In the genomic region with DNA sequence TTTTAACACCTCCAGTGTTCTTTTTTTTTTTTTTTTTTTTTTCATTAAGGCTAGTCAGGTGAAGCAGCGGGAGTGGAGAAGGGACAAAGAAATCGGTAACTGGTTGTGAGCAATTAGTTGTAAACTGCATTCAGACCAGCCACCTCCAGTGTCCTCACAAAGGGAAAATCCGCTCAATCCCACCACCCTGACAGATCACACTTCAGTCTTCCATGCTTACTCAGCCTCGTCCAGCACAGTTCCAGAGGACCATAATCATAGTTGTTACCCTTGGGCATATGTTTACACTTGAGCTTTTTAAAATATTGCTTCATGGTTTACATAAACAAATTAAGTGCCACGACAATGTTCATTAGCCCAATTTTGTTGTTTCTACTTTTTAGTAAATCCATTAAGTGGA, we compare ENCODE assay signal across 10 cellular contexts. TPM values are rescaled to one million over a fixed set of nuclear protein-coding genes. Genes with fewer than 3 reads are reported as not detected.
DNase-seq lines count a peak whose midpoint lies in the region; ATAC-seq and TF ChIP-seq lines count a peak whose summit lies in the region.
"Had no signal": no experiment of that assay in that cellular context is flagged by ENCODE, and none has a peak within 500 bp of the region (broad histone marks: within the 10 kb centered on the region; RNA-seq: fewer than 3 reads in every experiment).

No MANE protein-coding gene starts in this region.

- H3K9me3 ChIP-seq in mesenchymal stem cell (ENCODE audit: control insufficient read depth, low read length): no peaks in the 10 kb centered on the region

- H3K36me3 Mint-ChIP-seq in chondrocyte (ENCODE audit: low read depth): peaks cover 33% of the 10 kb centered on the region

- H4K91ac ChIP-seq in mesenchymal stem cell (ENCODE audit: low read length): no peak overlapping the region

- no peak overlapping the region for H3K14ac ChIP-seq in mesenchymal stem cell (ENCODE audit: low read length in 2 of 2)

- no peak overlapping the region for H3K23ac ChIP-seq in mesenchymal stem cell (ENCODE audit: low read length in 2 of 2)

- H3K79me1 ChIP-seq in mesenchymal stem cell (replicated peaks; ENCODE audit: low read length, poor library complexity, severe bottlenecking): peaks cover 31% of the 10 kb centered on the region

- H3K27me3 Mint-ChIP-seq in chondrocyte (ENCODE audit: low read depth): no peaks in the 10 kb centered on the region

- no peaks in the 10 kb centered on the region for H3K27me3 ChIP-seq in mesenchymal stem cell (ENCODE audit: control insufficient read depth in 1 of 2, insufficient read depth in 1 of 2, low read length in 2 of 2)

- H3K4me1 ChIP-seq in mesenchymal stem cell (ENCODE audit: control insufficient read depth, insufficient read depth, low read depth, low read length): peaks cover 35% of the 10 kb centered on the region

- no peak overlapping the region for H2BK12ac ChIP-seq in mesenchymal stem cell (ENCODE audit: low read length in 2 of 2)

- DNase-seq in LNCaP clone FGC (ENCODE audit: low read depth) (no peak), chondrocyte (ENCODE audit: low spot score) (no peak), mesenchymal stem cell (peak; percentile 39), NCI-H2107 treated with DMSO at 0.1 percent for 48 hours (lab: John Stamatoyannopoulos, UW; ENCODE audit: unreplicated experiment) (no peak), NCI-H146 treated with DMSO at 0.1 percent for 48 hours (lab: John Stamatoyannopoulos, UW; ENCODE audit: unreplicated experiment) (no peak), SHP77 treated with DMSO at 0.1 percent for 48 hours (lab: John Stamatoyannopoulos, UW) (no peak)
- DNase-seq: activated T-cell treated with anti-CD3 and anti-CD28 coated beads, Interleukin-2, amount 50 U/mL, for 72 hours; NCI-H146 had no signal

- peak overlapping the region; percentile 99 for H3K27ac Mint-ChIP-seq in chondrocyte (ENCODE audit: unreplicated experiment)
- H3K27ac Mint-ChIP-seq: activated T-cell treated with anti-CD3 and anti-CD28 coated beads, Interleukin-2, amount 50 U/mL, for 72 hours had no signal

- H4K8ac ChIP-seq in mesenchymal stem cell (ENCODE audit: low read length): no peak overlapping the region

- H3K9me3 Mint-ChIP-seq in chondrocyte (ENCODE audit: low read depth): no peaks in the 10 kb centered on the region

- ATAC-seq in HG02588 (IDR thresholded peaks at IDR 0.05; ENCODE audit: unreplicated experiment): no peak
- ATAC-seq: activated T-cell treated with anti-CD3 and anti-CD28 coated beads, Interleukin-2, amount 50 U/mL, for 72 hours had no signal

- H3K18ac ChIP-seq in mesenchymal stem cell (ENCODE audit: low read depth in 1 of 2, low read length in 2 of 2): no peak overlapping the region

- no peak overlapping the region for H2BK5ac ChIP-seq in mesenchymal stem cell (ENCODE audit: low read depth, low read length, poor library complexity, severe bottlenecking)

- 69% methylated on average over 2 of the region's 5 CpGs for WGBS in mesenchymal stem cell

- H2BK120ac ChIP-seq in mesenchymal stem cell (ENCODE audit: low read depth, low read length): no peak overlapping the region

- H3K4me3 Mint-ChIP-seq in chondrocyte (ENCODE audit: unreplicated experiment): no peak overlapping the region
- H3K4me3 Mint-ChIP-seq: activated T-cell treated with anti-CD3 and anti-CD28 coated beads, Interleukin-2, amount 50 U/mL, for 72 hours had no signal

- TF ChIP-seq CTCF in LNCaP clone FGC (IDR thresholded peaks at IDR 0.05; ENCODE audit: control insufficient read depth, extremely low read depth, insufficient read depth): no peak
- no peak for TF ChIP-seq CTCF in chondrocyte (IDR thresholded peaks at IDR 0.05)

- H3K4me1 Mint-ChIP-seq in chondrocyte (ENCODE audit: low read depth): peaks cover 65% of the 10 kb centered on the region

- H3K4ac ChIP-seq in mesenchymal stem cell (ENCODE audit: low read depth in 1 of 2, low read length in 2 of 2): no peak overlapping the region

- H2AK5ac ChIP-seq in mesenchymal stem cell (ENCODE audit: low read length, severe bottlenecking): no peak overlapping the region

- H3K36me3 ChIP-seq in mesenchymal stem cell (ENCODE audit: control insufficient read depth in 1 of 2, insufficient read depth in 2 of 2, low read depth in 1 of 2, low read length in 2 of 2): peaks cover 45 to 66% of the 10 kb centered on the region in 2 experiments

- peak overlapping the region; percentile 75 for H3K9ac ChIP-seq in mesenchymal stem cell (ENCODE audit: low read length)

- no peak overlapping the region for H2BK15ac ChIP-seq in mesenchymal stem cell (ENCODE audit: low read depth, poor library complexity, severe bottlenecking)

- H3K27ac ChIP-seq in mesenchymal stem cell (ENCODE audit: low read length, poor library complexity, severe bottlenecking) (peak overlapping the region; percentile 68), temporal lobe (ENCODE audit: low read depth, low read length) (peak overlapping the region; percentile 100)

- H3K4me3 ChIP-seq in LNCaP clone FGC (ENCODE audit: low read depth, low read length) (peak overlapping the region; percentile 28), mesenchymal stem cell (ENCODE audit: insufficient read depth in 1 of 2, low read depth in 1 of 2, low read length in 2 of 2) (peak overlapping the region in 1 of 2 experiments; percentile 29)

- no peak overlapping the region for H2AFZ ChIP-seq in mesenchymal stem cell (ENCODE audit: low read depth, low read length)

- no peak overlapping the region for H3K4me2 ChIP-seq in mesenchymal stem cell (ENCODE audit: low read length, poor library complexity, severe bottlenecking)

RNA-seq across cellular contexts. Expression of gene DYNLRB1, which starts 10.2 kb away (rescaled TPM):
- 111 to 204 TPM (median 199 TPM) in 3 replicates for total RNA-seq in chondrocyte
- polyA plus RNA-seq in mesenchymal stem cell (2013, experiment 1 of 2): 344 TPM
- 339 TPM for polyA plus RNA-seq in mesenchymal stem cell (2013, experiment 2 of 2)
- 28.0 TPM for total RNA-seq in temporal lobe

RNA-seq across cellular contexts. Expression of gene MAP1LC3A, which starts 32.1 kb away (rescaled TPM):
- total RNA-seq in chondrocyte (49.4 to 128 TPM (median 120 TPM) in 3 replicates), temporal lobe (49.2 TPM)
- polyA plus RNA-seq in mesenchymal stem cell (2013, experiment 1 of 2): 34.0 TPM
- polyA plus RNA-seq in mesenchymal stem cell (2013, experiment 2 of 2): 33.2 TPM
